Comparison of ENCODE assay signal across 1 cellular context in the genomic region with DNA sequence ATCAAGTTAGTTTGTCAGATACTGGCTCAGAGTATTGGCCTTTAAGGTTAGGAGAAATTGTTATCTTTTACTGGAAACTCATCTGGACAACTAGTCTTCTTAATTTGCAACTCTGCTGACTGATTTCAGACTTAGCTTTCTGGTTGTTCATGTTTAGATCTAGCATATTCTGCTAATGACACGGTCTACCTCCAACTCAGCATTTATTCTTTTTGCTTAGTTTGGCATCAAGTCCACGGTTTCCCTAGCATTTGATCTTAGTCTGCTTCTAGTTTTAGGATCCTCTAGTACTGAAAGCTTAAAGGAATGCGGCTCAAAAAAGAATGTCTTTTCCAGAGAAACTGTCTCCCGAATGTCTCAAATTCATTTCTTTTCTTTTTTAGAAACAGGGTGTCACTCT.
TF ChIP-seq lines count a peak whose summit lies in the region.

No MANE protein-coding gene starts in this region.

TF ChIP-seq in IMR-90, 13 proteins besides CTCF, POLR2A, EP300 and RAD21 (continued from another document):
- TF ChIP-seq, protein P1, sequence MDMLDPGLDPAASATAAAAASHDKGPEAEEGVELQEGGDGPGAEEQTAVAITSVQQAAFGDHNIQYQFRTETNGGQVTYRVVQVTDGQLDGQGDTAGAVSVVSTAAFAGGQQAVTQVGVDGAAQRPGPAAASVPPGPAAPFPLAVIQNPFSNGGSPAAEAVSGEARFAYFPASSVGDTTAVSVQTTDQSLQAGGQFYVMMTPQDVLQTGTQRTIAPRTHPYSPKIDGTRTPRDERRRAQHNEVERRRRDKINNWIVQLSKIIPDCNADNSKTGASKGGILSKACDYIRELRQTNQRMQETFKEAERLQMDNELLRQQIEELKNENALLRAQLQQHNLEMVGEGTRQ (IDR thresholded peaks at IDR 0.05; ENCODE audit: low read depth, low read length) = no peak
- TF ChIP-seq MAFK (IDR thresholded peaks at IDR 0.05; ENCODE audit: low read depth, low read length) (peak; percentile 47; the same call in 1 of the 2 replicates), RFX5 (IDR thresholded peaks at IDR 0.05; ENCODE audit: low read depth, low read length) (no peak), RCOR1 (IDR thresholded peaks at IDR 0.05; ENCODE audit: insufficient replicate concordance, low read length) (no peak)
- TF ChIP-seq, protein P2, sequence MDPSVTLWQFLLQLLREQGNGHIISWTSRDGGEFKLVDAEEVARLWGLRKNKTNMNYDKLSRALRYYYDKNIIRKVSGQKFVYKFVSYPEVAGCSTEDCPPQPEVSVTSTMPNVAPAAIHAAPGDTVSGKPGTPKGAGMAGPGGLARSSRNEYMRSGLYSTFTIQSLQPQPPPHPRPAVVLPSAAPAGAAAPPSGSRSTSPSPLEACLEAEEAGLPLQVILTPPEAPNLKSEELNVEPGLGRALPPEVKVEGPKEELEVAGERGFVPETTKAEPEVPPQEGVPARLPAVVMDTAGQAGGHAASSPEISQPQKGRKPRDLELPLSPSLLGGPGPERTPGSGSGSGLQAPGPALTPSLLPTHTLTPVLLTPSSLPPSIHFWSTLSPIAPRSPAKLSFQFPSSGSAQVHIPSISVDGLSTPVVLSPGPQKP (IDR thresholded peaks at IDR 0.05; ENCODE audit: borderline replicate concordance, low read depth, low read length) = no peak
